In the genomic region with DNA sequence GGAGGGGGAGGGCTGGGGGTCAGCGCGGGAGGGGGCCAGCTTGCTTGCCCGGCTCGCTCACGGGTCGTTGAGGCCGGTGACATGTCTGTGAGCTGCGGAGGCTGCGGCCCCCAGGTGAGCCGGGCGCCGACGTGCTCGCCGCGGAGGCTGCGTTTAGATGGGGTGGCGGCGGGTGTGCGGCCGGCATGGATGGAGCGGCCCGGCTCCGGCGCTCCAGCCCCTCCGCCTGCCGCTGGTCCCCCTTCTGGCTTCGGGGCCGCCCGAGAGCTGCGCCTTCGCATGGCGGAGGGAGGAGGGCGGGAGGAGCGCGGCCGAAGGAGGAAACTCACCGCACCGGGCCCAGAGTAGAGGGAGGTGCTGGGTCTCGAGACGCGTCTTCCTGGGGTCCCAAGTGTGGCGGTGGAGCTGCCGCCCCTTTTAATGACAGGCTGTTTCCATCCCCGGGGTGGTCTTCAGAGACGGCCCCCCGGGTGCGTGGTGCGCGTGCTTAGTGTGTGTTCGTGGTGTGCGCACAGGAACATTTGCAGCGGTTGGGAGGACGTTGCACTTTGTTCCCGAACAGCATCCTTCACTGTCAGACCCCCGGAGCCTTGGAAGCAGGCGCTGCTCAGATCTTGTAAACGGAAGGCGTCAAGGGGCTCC, we compare ENCODE assay signal across 8 cellular contexts. TPM values are rescaled to one million over a fixed set of nuclear protein-coding genes. Genes with fewer than 3 reads are reported as not detected.
DNase-seq lines count a peak whose midpoint lies in the region; ATAC-seq and TF ChIP-seq lines count a peak whose summit lies in the region.

A gene with protein sequence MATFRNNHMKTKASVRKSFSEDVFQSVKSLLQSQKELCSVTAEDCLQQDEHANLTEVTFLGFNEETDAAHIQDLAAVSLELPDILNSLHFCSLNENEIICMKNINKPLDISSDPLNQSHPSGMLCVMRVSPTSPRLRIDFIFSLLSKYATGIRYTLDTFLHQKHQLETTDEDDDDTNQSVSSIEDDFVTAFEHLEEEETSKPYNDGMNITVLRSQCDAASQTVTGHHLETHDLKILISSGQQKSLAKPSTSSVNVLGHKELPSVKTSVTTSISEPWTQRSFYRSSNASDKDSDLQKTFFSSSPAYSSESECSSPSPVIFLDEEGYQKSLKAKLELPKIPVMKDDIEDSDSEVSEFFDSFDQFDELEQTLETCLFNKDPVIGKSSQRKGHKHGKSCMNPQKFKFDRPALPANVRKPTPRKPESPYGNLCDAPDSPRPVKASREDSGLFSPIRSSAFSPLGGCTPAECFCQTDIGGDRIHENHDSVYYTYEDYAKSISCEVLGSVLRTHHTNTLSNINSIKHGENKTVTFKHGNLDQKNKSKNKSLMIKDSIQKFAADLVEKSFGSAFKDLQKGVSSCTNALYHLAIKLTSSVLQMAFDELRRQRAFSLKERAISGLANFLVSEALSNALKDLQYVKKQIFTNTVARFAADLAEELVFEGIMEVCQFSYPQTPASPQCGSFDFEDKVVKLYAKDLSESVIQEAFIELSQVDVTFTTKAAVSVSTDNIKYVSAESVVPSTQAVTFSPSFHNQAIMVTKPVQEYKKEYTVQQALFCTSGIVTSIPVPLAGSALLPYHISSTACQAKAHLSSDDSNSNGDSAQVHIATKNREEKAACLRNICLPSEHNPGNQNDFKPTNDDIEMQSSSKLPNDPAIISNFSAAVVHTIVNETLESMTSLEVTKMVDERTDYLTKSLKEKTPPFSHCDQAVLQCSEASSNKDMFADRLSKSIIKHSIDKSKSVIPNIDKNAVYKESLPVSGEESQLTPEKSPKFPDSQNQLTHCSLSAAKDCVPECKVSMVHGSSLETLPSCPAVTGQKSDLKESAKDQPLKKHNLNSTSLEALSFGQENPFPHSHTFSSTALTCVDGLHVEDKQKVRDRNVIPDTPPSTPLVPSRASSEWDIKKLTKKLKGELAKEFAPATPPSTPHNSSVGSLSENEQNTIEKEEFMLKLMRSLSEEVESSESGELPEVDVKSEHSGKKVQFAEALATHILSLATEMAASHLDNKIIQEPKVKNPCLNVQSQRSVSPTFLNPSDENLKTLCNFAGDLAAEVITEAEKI (N-terminal part only) (plus strand): TSS at position 38 of the 642 bp plus-strand sequence. CDS start 14,197 bp downstream, outside the sequence.

- no peak for TF ChIP-seq CTCF in DND-41 (IDR thresholded peaks at IDR 0.05; ENCODE audit: borderline replicate concordance, extremely low read depth, low read length, poor library complexity, severe bottlenecking)
- TF ChIP-seq CTCF in brain microvascular endothelial cell (IDR thresholded peaks at IDR 0.05; ENCODE audit: low read depth, low read length, missing control alignments): no peak
- no peak for TF ChIP-seq CTCF in smooth muscle cell (IDR thresholded peaks at IDR 0.05; ENCODE audit: borderline replicate concordance, insufficient read depth, poor library complexity, severe bottlenecking)
- no peak for TF ChIP-seq CTCF in GM13976 (IDR thresholded peaks at IDR 0.05; ENCODE audit: borderline replicate concordance, control extremely low read depth, extremely low read depth, insufficient read depth, missing control alignments)

- H2AFZ ChIP-seq in DND-41 (ENCODE audit: low read depth, low read length) (peak within 1 kb of the TSS; percentile 97), smooth muscle cell (ENCODE audit: low read depth) (peak within 1 kb of the TSS; percentile 95)

- WGBS in smooth muscle cell (ENCODE audit: low lambda C conversion rate): 1% methylated on average over 47 of the region's 59 CpGs

- H3K27ac ChIP-seq in DND-41 (ENCODE audit: low read length) (peak within 1 kb of the TSS; percentile 85), brain microvascular endothelial cell (peak within 1 kb of the TSS; percentile 92), smooth muscle cell (ENCODE audit: low read depth) (peak within 1 kb of the TSS; percentile 54)

- in situ Hi-C loops in brain microvascular endothelial cell (cut with HindIII; ENCODE audit: low pct_ligation_motif_present, low sequenced_read_pairs) (no loop called here), GM13976 (cut with MboI; ENCODE audit: low sequenced_read_pairs, unreplicated experiment) (no loop called here)

- H4K20me1 ChIP-seq in DND-41 (ENCODE audit: insufficient read depth, low read length) (no peaks in the 10 kb centered on the region; the same call in 1 of the 2 replicates), smooth muscle cell (ENCODE audit: low read depth) (no peaks in the 10 kb centered on the region)

- no peaks in the 10 kb centered on the region for H3K27me3 ChIP-seq in DND-41 (ENCODE audit: insufficient read depth, low read length, poor library complexity)
- H3K27me3 ChIP-seq in brain microvascular endothelial cell (replicated peaks): no peaks in the 10 kb centered on the region
- no peaks in the 10 kb centered on the region for H3K27me3 ChIP-seq in smooth muscle cell (ENCODE audit: low read depth)

- H3K9me3 ChIP-seq in DND-41 (ENCODE audit: insufficient read depth, low read length, severe bottlenecking): peaks cover 3% of the 10 kb centered on the region
- H3K9me3 ChIP-seq in smooth muscle cell (replicated peaks; ENCODE audit: low read depth): no peaks in the 10 kb centered on the region

- no peaks in the 10 kb centered on the region for H3F3A ChIP-seq in smooth muscle cell (ENCODE audit: low read depth)

- peak; percentile 66 for DNase-seq in DND-41
- DNase-seq in HuH-7.5 (ENCODE audit: low spot score): peak; percentile 13
- DNase-seq in T-helper 9 cell: peak; percentile 37
- peak; percentile 24 for DNase-seq in brain microvascular endothelial cell
- DNase-seq in iPS-NIHi7 (ENCODE audit: extremely low spot score): peak; percentile 34
- peak; percentile 51 for DNase-seq in smooth muscle cell (lab: John Stamatoyannopoulos, UW; ENCODE audit: unreplicated experiment)
- DNase-seq in GM13976 (ENCODE audit: low spot score): no peak

- H3K4me3 ChIP-seq in DND-41 (ENCODE audit: low read depth in 1 of 2, low read length in 2 of 2) (peak within 1 kb of the TSS; percentile 77 to 92), brain microvascular endothelial cell (ENCODE audit: low read depth, low read length) (peak within 1 kb of the TSS; percentile 84), smooth muscle cell (peak within 1 kb of the TSS; percentile 94)

- H3K4me2 ChIP-seq in DND-41 (ENCODE audit: insufficient read depth, low read length): peak within 1 kb of the TSS; percentile 84
- peak within 1 kb of the TSS; percentile 91 for H3K4me2 ChIP-seq in smooth muscle cell

- H3K4me1 ChIP-seq in DND-41 (ENCODE audit: insufficient read depth, low read length) (peaks cover 50% of the 10 kb centered on the region), smooth muscle cell (ENCODE audit: low read depth) (peaks cover 14% of the 10 kb centered on the region)

- peaks cover 53% of the 10 kb centered on the region for H3K79me2 ChIP-seq in DND-41 (ENCODE audit: insufficient read depth, low read length)
- peaks cover 36% of the 10 kb centered on the region for H3K79me2 ChIP-seq in smooth muscle cell (ENCODE audit: low read depth)

- ATAC-seq in DND-41 (ENCODE audit: insufficient read depth, low read depth) (peak; percentile 62), GM21447 (IDR thresholded peaks at IDR 0.05; ENCODE audit: unreplicated experiment) (peak; percentile 9)

- H3K36me3 ChIP-seq in DND-41 (ENCODE audit: insufficient read depth, low read length) (0 out of 2 replicates have a peak, but pooled peaks cover 3% of the 10 kb centered on the region), brain microvascular endothelial cell (replicated peaks) (no peaks in the 10 kb centered on the region), smooth muscle cell (ENCODE audit: low read depth) (no peaks in the 10 kb centered on the region)

- H3K9ac ChIP-seq in DND-41 (ENCODE audit: low read depth, low read length) (peak within 1 kb of the TSS; percentile 97), smooth muscle cell (ENCODE audit: low read depth) (peak within 1 kb of the TSS; percentile 85)

RNA-seq across cellular contexts. Expression of the gene that starts here (rescaled TPM):
- total RNA-seq in smooth muscle cell: 27.5 and 28.3 TPM in 2 replicates
- polyA plus RNA-seq in smooth muscle cell: 2.1 and 3.1 TPM in 2 replicates
